Comparison of ENCODE assay signal across 13 cellular contexts in the genomic region with DNA sequence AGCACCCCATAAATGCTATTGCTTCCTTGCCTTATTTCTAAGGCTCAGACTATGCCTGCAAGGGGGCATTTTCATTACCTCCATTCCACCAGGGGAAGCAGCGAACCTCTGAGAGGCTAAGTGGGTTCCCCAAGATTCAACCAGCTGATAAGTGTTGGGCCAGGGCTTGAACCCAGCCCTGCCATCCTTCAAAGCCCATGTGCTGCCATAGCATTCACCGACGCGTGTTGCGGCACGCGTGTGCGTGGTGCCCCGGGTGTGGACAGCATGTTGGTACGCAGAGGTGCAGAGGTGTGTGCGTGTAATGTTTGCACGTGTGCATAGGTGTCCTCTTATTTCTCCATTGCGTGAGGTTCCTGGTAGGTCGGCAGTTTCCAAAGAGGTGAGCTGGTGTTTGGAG.
DNase-seq lines count a peak whose midpoint lies in the region; ATAC-seq, FAIRE-seq and TF ChIP-seq lines count a peak whose summit lies in the region.
"Had no signal": no experiment of that assay in that cellular context is flagged by ENCODE, and none has a peak within 500 bp of the region (broad histone marks: within the 10 kb centered on the region; RNA-seq: fewer than 3 reads in every experiment).

No MANE protein-coding gene starts in this region.

- H3K9ac ChIP-seq in parathyroid adenoma = no peak overlapping the region

- H3K79me2 ChIP-seq in parathyroid adenoma = peaks cover 16% of the 10 kb centered on the region

- no peak for FAIRE-seq in GM19239 (lab: Jason Lieb, UNC)

- intact Hi-C loops in esophagus squamous epithelium (cut with DNase I) = no loop called here

- no peak overlapping the region for H2AFZ ChIP-seq in parathyroid adenoma

- H3K27me3 ChIP-seq in RWPE2 (ENCODE audit: insufficient read depth, poor library complexity, severe bottlenecking) (no peaks in the 10 kb centered on the region), esophagus squamous epithelium (no peaks in the 10 kb centered on the region), parathyroid adenoma (ENCODE audit: control insufficient read depth, insufficient read depth, low read length) (no peaks in the 10 kb centered on the region)

- peaks cover 41% of the 10 kb centered on the region for H3K4me1 ChIP-seq in RWPE2 (ENCODE audit: insufficient read depth, poor library complexity, severe bottlenecking)
- peaks cover 76 to 100% (median 83%) of the 10 kb centered on the region in 3 donors for H3K4me1 ChIP-seq in esophagus squamous epithelium
- H3K4me1 ChIP-seq in parathyroid adenoma = no peaks in the 10 kb centered on the region

- peaks cover 85% of the 10 kb centered on the region for H3K36me3 ChIP-seq in RWPE2 (ENCODE audit: low read depth)
- peaks cover 0 to 43% (median 0%) of the 10 kb centered on the region in 3 donors for H3K36me3 ChIP-seq in esophagus squamous epithelium
- no peaks in the 10 kb centered on the region for H3K36me3 ChIP-seq in parathyroid adenoma (ENCODE audit: control insufficient read depth, insufficient read depth, low read length)

- TF ChIP-seq CTCF in 22Rv1 (IDR thresholded peaks at IDR 0.05) (no peak), RWPE2 (IDR thresholded peaks at IDR 0.05; ENCODE audit: poor library complexity, severe bottlenecking) (no peak), esophagus squamous epithelium (IDR thresholded peaks at IDR 0.05) (no peak), parathyroid adenoma (IDR thresholded peaks at IDR 0.05) (no peak)

- H3K9me3 ChIP-seq in RWPE2 (ENCODE audit: severe bottlenecking) = no peaks in the 10 kb centered on the region
- no peaks in the 10 kb centered on the region for H3K9me3 ChIP-seq in esophagus squamous epithelium
- no peaks in the 10 kb centered on the region for H3K9me3 ChIP-seq in parathyroid adenoma (ENCODE audit: control insufficient read depth, low read length)
- H3K9me3 ChIP-seq: HAP-1 had no signal

- H3K4me3 ChIP-seq in RWPE2 (ENCODE audit: severe bottlenecking) (peak overlapping the region; percentile 64), esophagus squamous epithelium (peak overlapping the region in 3 of 4 donors; percentile 25 to 58 (median 37)), parathyroid adenoma (ENCODE audit: low read depth, low read length) (no peak overlapping the region)
- H3K4me3 ChIP-seq: HAP-1 had no signal

- peak overlapping the region; percentile 35 for H3K4me2 ChIP-seq in parathyroid adenoma (ENCODE audit: low read length)

- H3K27ac ChIP-seq in 22Rv1 (peak overlapping the region; percentile 100), RWPE2 (ENCODE audit: poor library complexity, severe bottlenecking) (peak overlapping the region; percentile 99), esophagus squamous epithelium (peak overlapping the region; percentile 92 to 100 (median 100)), parathyroid adenoma (no peak overlapping the region)

- DNase-seq in RWPE2 (ENCODE audit: low spot score) = no peak
- no peak for DNase-seq in esophagus squamous epithelium (lab: John Stamatoyannopoulos, UW)
- no peak for DNase-seq in KG1 (lab: John Stamatoyannopoulos, UW)
- DNase-seq in GM19239 (ENCODE audit: insufficient read length, low spot score) = no peak
- DNase-seq: activated naive CD4-positive, alpha-beta T cell treated with anti-CD3 and anti-CD28 coated beads for 36 hours; foreskin melanocyte; NCI-H187 treated with DMSO at 0.1 percent for 48 hours; stimulated activated CD4-positive, alpha-beta T cell treated with anti-CD3 and anti-CD28 coated beads, Interleukin-2, amount 100 ng/mL, for 24 hours had no signal

- 49 to 63% methylated on average over 12 to 13 of the region's 14 CpGs for WGBS in esophagus squamous epithelium, 2 donors

- no peak for TF ChIP-seq POLR2A in esophagus squamous epithelium (IDR thresholded peaks at IDR 0.05)

- ATAC-seq in RWPE2 (ENCODE audit: low read depth) (no peak), HG03378 (IDR thresholded peaks at IDR 0.05; ENCODE audit: unreplicated experiment) (no peak), HG03565 (IDR thresholded peaks at IDR 0.05; ENCODE audit: unreplicated experiment) (no peak)
